23 cellular contexts compared by ENCODE assay signal in the genomic region with DNA sequence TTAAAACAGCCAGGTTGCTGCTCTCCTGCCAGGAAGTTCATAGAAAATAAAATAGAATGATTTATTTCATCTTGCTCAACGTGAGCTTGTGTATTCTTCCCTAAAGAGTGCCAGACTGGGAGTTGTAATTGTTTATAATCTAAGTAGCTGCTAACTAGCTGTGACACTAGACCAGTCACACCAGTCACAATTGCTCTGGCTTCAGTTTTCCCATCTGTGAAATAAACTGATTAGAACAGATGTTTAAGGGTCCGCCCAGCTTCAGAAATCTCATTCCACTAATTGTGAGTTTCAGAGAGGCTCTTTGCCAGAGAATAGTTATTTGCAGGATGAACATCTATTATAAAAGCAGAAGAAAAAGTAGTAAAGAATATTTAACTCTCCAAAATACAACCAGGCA. TPM values are rescaled to one million over a fixed set of nuclear protein-coding genes. Genes with fewer than 3 reads are reported as not detected.
A peak's percentile ranks its signal among the peaks of the same experiment; 100 is the strongest.
DNase-seq lines count a peak whose midpoint lies in the region; ATAC-seq and TF ChIP-seq lines count a peak whose summit lies in the region.
"Had no signal": no experiment of that assay in that cellular context is flagged by ENCODE, and none has a peak within 500 bp of the region (broad histone marks: within the 10 kb centered on the region; RNA-seq: fewer than 3 reads in every experiment).

No MANE protein-coding gene starts in this region.

- H3K4me1 ChIP-seq in GM23338 (ENCODE audit: insufficient read depth), result peaks cover 5% of the 10 kb centered on the region
- no peaks in the 10 kb centered on the region for H3K4me1 ChIP-seq in gastrocnemius medialis

- H3K9me3 Mint-ChIP-seq in GM23338, result no peaks in the 10 kb centered on the region; the same call in 2 of the 3 replicates
- no peaks in the 10 kb centered on the region for H3K9me3 Mint-ChIP-seq in mesothelial cell of epicardium
- H3K9me3 Mint-ChIP-seq in stimulated activated effector memory CD8-positive, alpha-beta T cell treated with anti-CD3 and anti-CD28 coated beads, Interleukin-12 subunit alpha, Interleukin-12 subunit beta, amount 100 ng/mL, for 72 hours, result no peaks in the 10 kb centered on the region

- H3K4me1 Mint-ChIP-seq in GM23338 (peaks cover 3% of the 10 kb centered on the region), mesothelial cell of epicardium (peaks cover 35% of the 10 kb centered on the region)
- H3K4me1 Mint-ChIP-seq in stimulated activated effector memory CD8-positive, alpha-beta T cell treated with anti-CD3 and anti-CD28 coated beads, Interleukin-12 subunit alpha, Interleukin-12 subunit beta, amount 100 ng/mL, for 72 hours, result no peaks in the 10 kb centered on the region

- H3K27ac Mint-ChIP-seq in GM23338 (no peak overlapping the region), mesothelial cell of epicardium (peak overlapping the region; percentile 2)
- H3K27ac Mint-ChIP-seq in stimulated activated effector memory CD8-positive, alpha-beta T cell treated with anti-CD3 and anti-CD28 coated beads, Interleukin-12 subunit alpha, Interleukin-12 subunit beta, amount 100 ng/mL, for 72 hours, result no peak overlapping the region

- H3K27me3 ChIP-seq in GM23338 (ENCODE audit: insufficient read depth) (no peaks in the 10 kb centered on the region), gastrocnemius medialis (no peaks in the 10 kb centered on the region)
- H3K27me3 ChIP-seq: SJSA1 had no signal

- TF ChIP-seq POLR2A in gastrocnemius medialis (IDR thresholded peaks at IDR 0.05), result no peak

- H3K4me2 ChIP-seq in GM23338, result no peak overlapping the region
- H3K4me2 ChIP-seq: PC-9 had no signal

- H3K27ac ChIP-seq in GM23338 (ENCODE audit: low read depth), result no peak overlapping the region
- no peak overlapping the region for H3K27ac ChIP-seq in gastrocnemius medialis
- H3K27ac ChIP-seq: HL-60, PC-9, SJSA1 had no signal

- no peak for TF ChIP-seq CTCF in GM23338 (conservative IDR thresholded peaks at IDR 0.05; ENCODE audit: low read depth in 2 of 2)
- no peak for TF ChIP-seq CTCF in fibroblast of villous mesenchyme (IDR thresholded peaks at IDR 0.05; ENCODE audit: insufficient read depth, low read depth, low read length)
- no peak for TF ChIP-seq CTCF in mesothelial cell of epicardium (IDR thresholded peaks at IDR 0.05; ENCODE audit: unreplicated experiment)
- no peak for TF ChIP-seq CTCF in gastrocnemius medialis (IDR thresholded peaks at IDR 0.05 in 4 of 5, conservative IDR thresholded peaks at IDR 0.05 in 1 of 5)

- H4K20me1 ChIP-seq in GM23338 (replicated peaks; ENCODE audit: insufficient read depth), result no peaks in the 10 kb centered on the region

- H3K9me2 ChIP-seq in GM23338 (ENCODE audit: insufficient read depth), result no peaks in the 10 kb centered on the region

- H3K36me3 Mint-ChIP-seq in GM23338 (ENCODE audit: low read depth), result no peaks in the 10 kb centered on the region
- H3K36me3 Mint-ChIP-seq in mesothelial cell of epicardium, result no peaks in the 10 kb centered on the region
- no peaks in the 10 kb centered on the region for H3K36me3 Mint-ChIP-seq in stimulated activated effector memory CD8-positive, alpha-beta T cell treated with anti-CD3 and anti-CD28 coated beads, Interleukin-12 subunit alpha, Interleukin-12 subunit beta, amount 100 ng/mL, for 72 hours

- H3K36me3 ChIP-seq in GM23338 (ENCODE audit: insufficient read depth) (no peaks in the 10 kb centered on the region), gastrocnemius medialis (no peaks in the 10 kb centered on the region)
- H3K36me3 ChIP-seq: SJSA1 had no signal

- in situ Hi-C loops in gastrocnemius medialis (cut with MboI; ENCODE audit: low sequenced_read_pairs in 4 of 4), result no loop called here

- peak overlapping the region; percentile 54; the same call in 1 of the 2 replicates for H2AFZ ChIP-seq in GM23338
- H2AFZ ChIP-seq: PC-9 had no signal

- H3K4me3 Mint-ChIP-seq in GM23338, result no peak overlapping the region
- H3K4me3 Mint-ChIP-seq in mesothelial cell of epicardium, result no peak overlapping the region
- no peak overlapping the region for H3K4me3 Mint-ChIP-seq in stimulated activated effector memory CD8-positive, alpha-beta T cell treated with anti-CD3 and anti-CD28 coated beads, Interleukin-12 subunit alpha, Interleukin-12 subunit beta, amount 100 ng/mL, for 72 hours

- no peak for DNase-seq in GM23338 (ENCODE audit: low spot score)
- peak; percentile 70 for DNase-seq in NCI-H82 treated with DMSO at 0.1 percent for 48 hours (lab: John Stamatoyannopoulos, UW; ENCODE audit: unreplicated experiment)
- DNase-seq in fibroblast of villous mesenchyme (ENCODE audit: low read depth), result peak; percentile 67
- DNase-seq in mesothelial cell of epicardium (ENCODE audit: low spot score in 2 of 2, unreplicated experiment in 2 of 2), result no peak
- DNase-seq in stimulated activated effector memory CD8-positive, alpha-beta T cell treated with anti-CD3 and anti-CD28 coated beads, Interleukin-12 subunit alpha, Interleukin-12 subunit beta, amount 100 ng/mL, for 72 hours (ENCODE audit: low spot score in 2 of 2), result no peak
- DNase-seq in NCI-H748 (lab: John Stamatoyannopoulos, UW; ENCODE audit: unreplicated experiment), result no peak
- no peak for DNase-seq in gastrocnemius medialis
- no peak for DNase-seq in dermis blood vessel endothelial cell
- DNase-seq: Calu3, DMS153, DND-41, NCI-H1092, NCI-H1417 treated with DMSO at 0.1 percent for 48 hours, NCI-H1694 treated with DMSO at 0.1 percent for 48 hours, NCI-H2081, NCI-H226, NCI-H510A, NCI-H69, PC-9 had no signal

- no peak for ATAC-seq in GM23338
- ATAC-seq in stimulated activated effector memory CD8-positive, alpha-beta T cell treated with anti-CD3 and anti-CD28 coated beads, Interleukin-12 subunit alpha, Interleukin-12 subunit beta, amount 100 ng/mL, for 72 hours, result no peak
- ATAC-seq in gastrocnemius medialis, result no peak
- ATAC-seq: HCT116, Right ventricle myocardium inferior had no signal

- H3K79me2 ChIP-seq in GM23338 (replicated peaks; ENCODE audit: insufficient read depth), result no peaks in the 10 kb centered on the region

- H3K9me3 ChIP-seq in gastrocnemius medialis, result no peaks in the 10 kb centered on the region
- H3K9me3 ChIP-seq: SJSA1 had no signal

- H3K4me3 ChIP-seq in GM23338, result no peak overlapping the region
- no peak overlapping the region for H3K4me3 ChIP-seq in fibroblast of villous mesenchyme (ENCODE audit: low read depth, low read length)
- no peak overlapping the region for H3K4me3 ChIP-seq in gastrocnemius medialis
- H3K4me3 ChIP-seq: PC-9, SJSA1 had no signal

- H3F3A ChIP-seq in GM23338 (replicated peaks; ENCODE audit: low read depth), result no peaks in the 10 kb centered on the region

- intact Hi-C loops in gastrocnemius medialis (cut with DNase I; ENCODE audit: low total_unique reads), result no loop called here

- H3K27me3 Mint-ChIP-seq in GM23338 (ENCODE audit: insufficient read depth, low read depth, poor library complexity) (peaks cover 3% of the 10 kb centered on the region), mesothelial cell of epicardium (ENCODE audit: low read depth) (no peaks in the 10 kb centered on the region)

TF ChIP-seq in GM23338, 12 proteins besides CTCF, POLR2A, EP300 and RAD21:
- TF ChIP-seq EZH2phosphoT487 (IDR thresholded peaks at IDR 0.05; ENCODE audit: unreplicated experiment), result no peak
TF ChIP-seq in GM23338: peak in this region for 0.

RNA-seq across cellular contexts. Expression of a gene that starts 55.6 kb away (rescaled TPM):
- total RNA-seq in GM23338 (2014; rRNA removed; shearing (Covaris generic)), result 42.4 and 43.5 TPM in 2 replicates
- polyA plus RNA-seq in GM23338 (2016; fragmentation: Nextera tagmentation; extraction: Ambion mirVana), result 12.6 and 15.7 TPM in 2 replicates
- total RNA-seq in fibroblast of villous mesenchyme, result 73.0 and 88.3 TPM in 2 replicates
- 61.7 to 66.4 TPM (median 65.5 TPM) in 3 replicates for total RNA-seq in mesothelial cell of epicardium
- 10 to 100 TPM; 15.5 to 35.6 (median 19.3) TPM for total RNA-seq in gastrocnemius medialis
- 65.1 and 68.6 TPM in 2 replicates for total RNA-seq in dermis blood vessel endothelial cell

Comparison
In these comparisons a context has a peak if more than half of its experiments do, and no peak if none do; other contexts are left out.
1. DNase-seq: peak in NCI-H82 treated with DMSO at 0.1 percent for 48 hours (single experiment) and fibroblast of villous mesenchyme (single experiment); none in GM23338 (single experiment), mesothelial cell of epicardium (0 of 2), stimulated activated effector memory CD8-positive, alpha-beta T cell treated with anti-CD3 and anti-CD28 coated beads, Interleukin-12 subunit alpha, Interleukin-12 subunit beta, amount 100 ng/mL, for 72 hours (0 of 2), NCI-H748 (single experiment), gastrocnemius medialis (0 of 2) and dermis blood vessel endothelial cell (single experiment).